ENCODE assay signal across 23 cellular contexts in the genomic region with DNA sequence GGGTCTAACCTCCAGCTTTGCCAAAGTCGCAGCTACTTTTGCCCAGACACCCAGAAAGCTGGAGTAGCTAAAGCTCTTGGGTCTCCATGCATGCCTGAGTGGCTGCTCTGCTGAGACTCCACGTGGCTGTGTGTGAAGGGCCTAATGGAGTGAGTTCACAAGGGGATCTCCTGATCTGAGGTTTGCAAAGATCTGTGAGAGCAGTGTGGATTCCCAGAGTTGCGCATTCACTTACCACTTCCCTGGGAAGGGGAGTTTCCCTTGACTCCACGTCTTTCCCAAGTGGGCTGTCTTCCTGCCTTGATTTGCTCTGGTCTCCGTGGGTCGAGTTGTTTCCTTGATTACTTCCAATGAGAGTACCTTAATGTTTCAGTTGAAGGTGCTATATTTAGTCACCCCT. TPM values are rescaled to one million over a fixed set of nuclear protein-coding genes. Genes with fewer than 3 reads are reported as not detected.
DNase-seq lines count a peak whose midpoint lies in the region; ATAC-seq, FAIRE-seq and TF ChIP-seq lines count a peak whose summit lies in the region.
"Had no signal": no experiment of that assay in that cellular context is flagged by ENCODE, and none has a peak within 500 bp of the region (broad histone marks: within the 10 kb centered on the region; RNA-seq: fewer than 3 reads in every experiment).

No MANE protein-coding gene starts in this region.

- H2BK120ac ChIP-seq in mesenchymal stem cell (ENCODE audit: low read depth, low read length) = no peak overlapping the region

- H2BK5ac ChIP-seq in mesenchymal stem cell (ENCODE audit: low read depth, low read length, poor library complexity, severe bottlenecking) = no peak overlapping the region

- DNase-seq in DND-41 (no peak), GM12878 (ENCODE audit: low read depth, low spot score) (no peak), mesenchymal stem cell (peak; percentile 56), A673 (ENCODE audit: low spot score) (no peak), SKM-1 treated with dmso at 0.1 percent for 144 hours (lab: John Stamatoyannopoulos, UW; ENCODE audit: unreplicated experiment) (no peak)
- DNase-seq: 8988T; Caco-2; CD4-positive, CD25-positive, alpha-beta regulatory T cell; CD8-positive, alpha-beta T cell; DMS153; EL; GDM1; GOT3; H7; HCEC 1CT had no signal

- H2AFZ ChIP-seq in DND-41 (ENCODE audit: low read depth, low read length) (no peak overlapping the region), GM12878 (ENCODE audit: control insufficient read depth, low read depth, low read length) (no peak overlapping the region), mesenchymal stem cell (ENCODE audit: low read depth, low read length) (no peak overlapping the region)

- H4K20me1 ChIP-seq in DND-41 (ENCODE audit: insufficient read depth, low read length) = peaks cover 32% of the 10 kb centered on the region
- no peaks in the 10 kb centered on the region; the same call in 1 of the 2 replicates for H4K20me1 ChIP-seq in GM12878 (ENCODE audit: control insufficient read depth, insufficient read depth)
- H4K20me1 ChIP-seq: BLaER1 had no signal

- no peak for TF ChIP-seq RAD21 in GM12878 (IDR thresholded peaks at IDR 0.05; ENCODE audit: insufficient read depth, low read depth, low read length)

- WGBS in GM12878 (ENCODE audit: insufficient coverage, insufficient replicate concordance, low lambda C conversion rate, missing lambda C conversion rate) = 51% methylated on average over 6 of the region's 6 CpGs
- 71% methylated on average over 6 of the region's 6 CpGs for WGBS in mesenchymal stem cell

- TF ChIP-seq CTCF in DND-41 (IDR thresholded peaks at IDR 0.05; ENCODE audit: borderline replicate concordance, extremely low read depth, low read length, poor library complexity, severe bottlenecking) (no peak), GM12878 (IDR thresholded peaks at IDR 0.05 in 2 of 3, conservative IDR thresholded peaks at IDR 0.05 in 1 of 3; ENCODE audit: control insufficient read depth in 2 of 3, extremely low read depth in 1 of 3, insufficient read depth in 1 of 3, low read depth in 3 of 3, low read length in 3 of 3) (no peak), A673 (conservative IDR thresholded peaks at IDR 0.05; ENCODE audit: low read depth, low read length) (no peak)

- no peaks in the 10 kb centered on the region for H3K9me3 ChIP-seq in DND-41 (ENCODE audit: insufficient read depth, low read length, severe bottlenecking)
- no peaks in the 10 kb centered on the region; the same call in 2 of the 3 replicates for H3K9me3 ChIP-seq in GM12878 (replicated peaks; ENCODE audit: control insufficient read depth, insufficient read depth, low read length)
- no peaks in the 10 kb centered on the region for H3K9me3 ChIP-seq in mesenchymal stem cell (ENCODE audit: control insufficient read depth, low read length)
- H3K9me3 ChIP-seq in A673 (ENCODE audit: low read depth, low read length, poor library complexity, severe bottlenecking) = no peaks in the 10 kb centered on the region
- H3K9me3 ChIP-seq: A549, Caco-2 had no signal

- no peaks in the 10 kb centered on the region for H3K4me1 ChIP-seq in DND-41 (ENCODE audit: insufficient read depth, low read length)
- peaks cover 10% of the 10 kb centered on the region for H3K4me1 ChIP-seq in GM12878 (ENCODE audit: control insufficient read depth, insufficient read depth, low read length)
- H3K4me1 ChIP-seq in mesenchymal stem cell (ENCODE audit: control insufficient read depth, insufficient read depth, low read depth, low read length) = peaks cover 2% of the 10 kb centered on the region
- H3K4me1 ChIP-seq in A673 (ENCODE audit: insufficient read depth, low read length, poor library complexity, severe bottlenecking) = no peaks in the 10 kb centered on the region
- H3K4me1 ChIP-seq: A549, BLaER1 had no signal

- H3K79me2 ChIP-seq in DND-41 (ENCODE audit: insufficient read depth, low read length) (peaks cover 82% of the 10 kb centered on the region), GM12878 (ENCODE audit: control insufficient read depth, insufficient read depth, low read length) (no peaks in the 10 kb centered on the region)

- RAD21 ChIA-PET in GM12878 (lab: Charles Lee; ENCODE audit: unreplicated experiment) = interaction anchor here (0.7 to 1.3 kb wide), 2 partner anchors 209 to 221 kb away, joined by 3 to 4 read pairs; no protein-coding TSS in a partner anchor

- H3K36me3 ChIP-seq in DND-41 (ENCODE audit: insufficient read depth, low read length) (peaks cover 43% of the 10 kb centered on the region), GM12878 (ENCODE audit: control insufficient read depth in 2 of 2, insufficient read depth in 2 of 2, low read length in 1 of 2) (no peaks in the 10 kb centered on the region), mesenchymal stem cell (ENCODE audit: control insufficient read depth in 1 of 2, insufficient read depth in 2 of 2, low read depth in 1 of 2, low read length in 2 of 2) (peaks cover 0 to 9% of the 10 kb centered on the region in 2 experiments), A673 (ENCODE audit: insufficient read depth, low read length, poor library complexity, severe bottlenecking) (no peaks in the 10 kb centered on the region)

- ATAC-seq in DND-41 (ENCODE audit: insufficient read depth, low read depth) = no peak
- ATAC-seq in HG02610 (IDR thresholded peaks at IDR 0.05; ENCODE audit: unreplicated experiment) = peak; percentile 52
- no peak for ATAC-seq in GM12878
- no peak for ATAC-seq in HG03135 (IDR thresholded peaks at IDR 0.05; ENCODE audit: unreplicated experiment)
- ATAC-seq in GM19397 (IDR thresholded peaks at IDR 0.05; ENCODE audit: unreplicated experiment) = no peak
- ATAC-seq: A549; CD8-positive, alpha-beta T cell had no signal

- intact Hi-C loops in GM12878 (cut with micrococcal nuclease; ENCODE audit: unreplicated experiment) (no loop called here), A673 (cut with micrococcal nuclease; ENCODE audit: unreplicated experiment) (no loop called here)

- no peak overlapping the region for H3K23ac ChIP-seq in mesenchymal stem cell (ENCODE audit: low read length in 2 of 2)

- no peak overlapping the region for H2AK5ac ChIP-seq in mesenchymal stem cell (ENCODE audit: low read length, severe bottlenecking)

- BruUV-seq in GM12878 (replicated peaks; lab: Mats Ljungman, UMichigan) (no TSS peak), A673 (replicated peaks; lab: Mats Ljungman, UMichigan) (no TSS peak)

- H3K4me2 ChIP-seq in DND-41 (ENCODE audit: insufficient read depth, low read length) (no peak overlapping the region), GM12878 (ENCODE audit: control insufficient read depth, insufficient read depth) (no peak overlapping the region), mesenchymal stem cell (ENCODE audit: low read length, poor library complexity, severe bottlenecking) (no peak overlapping the region)
- H3K4me2 ChIP-seq: A549, BLaER1 had no signal

- CTCF ChIA-PET in GM12878 (lab: Yijun Ruan, JAX) (interaction anchor here (0.6 to 1.3 kb wide), 3 partner anchors 18 to 92 kb away, joined by 3 to 8 read pairs (median 5); a partner anchor contains a TSS), A673 (lab: Charles Lee) (no interaction called here)

- no peak overlapping the region for H2BK15ac ChIP-seq in mesenchymal stem cell (ENCODE audit: low read depth, poor library complexity, severe bottlenecking)

- H3K4ac ChIP-seq in mesenchymal stem cell (ENCODE audit: low read depth in 1 of 2, low read length in 2 of 2) = no peak overlapping the region

- no peak overlapping the region for H4K8ac ChIP-seq in mesenchymal stem cell (ENCODE audit: low read length)

- POLR2A ChIA-PET in GM12878 (lab: Charles Lee) = interaction anchor here (0.7 kb wide), 1 partner anchor 29 kb away, joined by 4 read pairs; no protein-coding TSS in a partner anchor
- POLR2A ChIA-PET in A673 (lab: Charles Lee; ENCODE audit: low non-redundant PET) = no interaction called here

- H3K4me3 ChIP-seq in DND-41 (ENCODE audit: low read depth in 1 of 2, low read length in 2 of 2) (no peak overlapping the region), GM12878 (no peak overlapping the region), mesenchymal stem cell (ENCODE audit: insufficient read depth in 1 of 2, low read depth in 1 of 2, low read length in 2 of 2) (no peak overlapping the region), A673 (ENCODE audit: low read depth, low read length, poor library complexity, severe bottlenecking) (no peak overlapping the region)
- H3K4me3 ChIP-seq: A549, BLaER1 had no signal

- no peaks in the 10 kb centered on the region for H3K27me3 ChIP-seq in DND-41 (ENCODE audit: insufficient read depth, low read length, poor library complexity)
- no peaks in the 10 kb centered on the region; a peak in 1 of 4 replicates for H3K27me3 ChIP-seq in GM12878 (replicated peaks in 1 of 2; ENCODE audit: control insufficient read depth in 2 of 2, insufficient read depth in 2 of 2, low read length in 1 of 2)
- H3K27me3 ChIP-seq in mesenchymal stem cell (ENCODE audit: control insufficient read depth in 1 of 2, insufficient read depth in 1 of 2, low read length in 2 of 2) = no peaks in the 10 kb centered on the region
- no peaks in the 10 kb centered on the region for H3K27me3 ChIP-seq in A673 (replicated peaks; ENCODE audit: insufficient read depth, low read depth, low read length, poor library complexity)
- H3K27me3 ChIP-seq: BLaER1 had no signal

- H2BK12ac ChIP-seq in mesenchymal stem cell (ENCODE audit: low read length in 2 of 2) = no peak overlapping the region

- H3K27ac ChIP-seq in DND-41 (ENCODE audit: low read length) (peak overlapping the region; percentile 34; the same call in 1 of the 2 replicates), GM12878 (ENCODE audit: control insufficient read depth, insufficient read depth) (no peak overlapping the region), mesenchymal stem cell (ENCODE audit: low read length, poor library complexity, severe bottlenecking) (no peak overlapping the region), A673 (ENCODE audit: low read depth, low read length, poor library complexity, severe bottlenecking) (no peak overlapping the region)
- H3K27ac ChIP-seq: A549, BLaER1, C4-2B had no signal

- SMC1A ChIA-PET in GM12878 (lab: Charles Lee; ENCODE audit: uncharacterized antibody, unreplicated experiment) = interaction anchor here (0.9 to 1.1 kb wide), 2 partner anchors 13 to 19 kb away, joined by 3 to 4 read pairs; no protein-coding TSS in a partner anchor

- H3K9ac ChIP-seq in DND-41 (ENCODE audit: low read depth, low read length) (no peak overlapping the region), GM12878 (ENCODE audit: control insufficient read depth, insufficient read depth, low read length) (no peak overlapping the region), mesenchymal stem cell (ENCODE audit: low read length) (no peak overlapping the region)
- H3K9ac ChIP-seq: BLaER1 had no signal

- no peak overlapping the region for H4K91ac ChIP-seq in mesenchymal stem cell (ENCODE audit: low read length)

- peak overlapping the region in 1 of 2 experiments; percentile 73 for H3K18ac ChIP-seq in mesenchymal stem cell (ENCODE audit: low read depth in 1 of 2, low read length in 2 of 2)

- no peak overlapping the region for H3K14ac ChIP-seq in mesenchymal stem cell (ENCODE audit: low read length in 2 of 2)

- no peak for TF ChIP-seq EP300 in GM12878 (IDR thresholded peaks at IDR 0.05; ENCODE audit: borderline replicate concordance in 1 of 2, control insufficient read depth in 1 of 2, low read depth in 2 of 2, low read length in 2 of 2)

- in situ Hi-C loops in GM12878 (cut with MboI) = no loop called here

- no peak for TF ChIP-seq POLR2A in GM12878 (IDR thresholded peaks at IDR 0.05; ENCODE audit: low read depth, low read length)

- H3K79me1 ChIP-seq in mesenchymal stem cell (replicated peaks; ENCODE audit: low read length, poor library complexity, severe bottlenecking) = peaks cover 30% of the 10 kb centered on the region

- no peak for FAIRE-seq in GM12878 (lab: Jason Lieb, UNC)
- FAIRE-seq: A549, GM12891, GM18507 had no signal

RNA-seq across cellular contexts. Expression of a gene that starts 17.6 kb away (rescaled TPM):
- not detected in 2 replicates for total RNA-seq in GM12878 (2013; cell fraction: nucleolus; rRNA removed)
- total RNA-seq in GM12878 (2014; rRNA removed) = 0.06 and 0.22 TPM in 2 replicates
- total RNA-seq in GM12878 (2014; rRNA removed; fragmentation: Illumina TruSeq; extraction: Trizol) = 0.09 and 0.14 TPM in 2 replicates
- 0.15 and 0.19 TPM in 2 replicates for total RNA-seq in GM12878 (2021)
- polyA plus RNA-seq in GM12878 (2011; ENCODE audit: low read depth) = 0.08 TPM
- polyA plus RNA-seq in GM12878 (2011; rRNA removed) = 0.03 TPM in 1 of 2 replicates, not detected in the other
- 0.03 and 0.12 TPM in 2 replicates for polyA plus RNA-seq in GM12878 (2011; cell fraction: cytosol; rRNA removed)
- 0.07 and 0.19 TPM in 2 replicates for polyA plus RNA-seq in GM12878 (2011; cell fraction: nucleus; rRNA removed)
- polyA plus RNA-seq in GM12878 (2012) = 0.20 and 0.27 TPM in 2 replicates
- 0.03 and 0.06 TPM in 2 replicates for polyA plus RNA-seq in GM12878 (2014; fragmentation: Illumina TruSeq; extraction: Trizol)
- under 1 TPM; 0.04 to 0.08 TPM for polyA plus RNA-seq in GM12878 (2014; fragmentation: Nextera tagmentation; extraction: Ambion mirVana)
- 0.16 and 0.47 TPM in 2 replicates for polyA plus RNA-seq in GM12878 (2014; rRNA removed)
- polyA plus RNA-seq in GM12878 (2016; fragmentation: Nextera tagmentation; extraction: Ambion mirVana) = under 1 TPM in 1 of 2 experiments, not detected in 1; 0.13 TPM
- 0.07 TPM in 1 of 2 replicates, not detected in the other for polyA minus RNA-seq in GM12878 (2011; rRNA and poly(A)+ RNA removed)
- not detected in 2 replicates for polyA minus RNA-seq in GM12878 (2011; cell fraction: cytosol; rRNA and poly(A)+ RNA removed)
- not detected in 2 replicates for polyA minus RNA-seq in GM12878 (2011; cell fraction: nucleus; rRNA and poly(A)+ RNA removed)
- 36.2 TPM for polyA plus RNA-seq in mesenchymal stem cell (2013, experiment 1 of 2)
- 34.9 TPM for polyA plus RNA-seq in mesenchymal stem cell (2013, experiment 2 of 2)
- total RNA-seq in A673 (2021) = not detected in 2 replicates
- total RNA-seq: CD8-positive, alpha-beta T cell had no signal
- polyA plus RNA-seq: A549 had no signal

RNA-seq across cellular contexts. Expression of a gene that starts 32.1 kb away (rescaled TPM):
- 2.9 and 3.3 TPM in 2 replicates for total RNA-seq in GM12878 (2013; cell fraction: nucleolus; rRNA removed)
- total RNA-seq in GM12878 (2014; rRNA removed) (1.0 and 2.0 TPM in 2 replicates), GM12878 (2014; rRNA removed; fragmentation: Illumina TruSeq; extraction: Trizol) (1.5 and 1.7 TPM in 2 replicates), GM12878 (2021) (0.98 and 1.3 TPM in 2 replicates), A673 (2021) (not detected in 2 replicates)
- polyA plus RNA-seq in GM12878 (2011; ENCODE audit: low read depth) = 0.49 TPM
- polyA plus RNA-seq in GM12878 (2011; rRNA removed) (1.5 and 1.9 TPM in 2 replicates), GM12878 (2014; fragmentation: Illumina TruSeq; extraction: Trizol) (0.38 and 0.69 TPM in 2 replicates), GM12878 (2014; fragmentation: Nextera tagmentation; extraction: Ambion mirVana) (under 1 TPM in 1 of 2 experiments, not detected in 1; 0.22 TPM), GM12878 (2014; rRNA removed) (2.1 and 2.2 TPM in 2 replicates), GM12878 (2016; fragmentation: Nextera tagmentation; extraction: Ambion mirVana) (under 1 TPM; 0.66 to 0.88 TPM)
- 0.55 and 0.94 TPM in 2 replicates for polyA plus RNA-seq in GM12878 (2011; cell fraction: cytosol; rRNA removed)
- 3.2 and 3.3 TPM in 2 replicates for polyA plus RNA-seq in GM12878 (2011; cell fraction: nucleus; rRNA removed)
- 0.54 and 0.67 TPM in 2 replicates for polyA plus RNA-seq in GM12878 (2012)
- 1.8 and 2.3 TPM in 2 replicates for polyA minus RNA-seq in GM12878 (2011; rRNA and poly(A)+ RNA removed)
- 0.73 TPM in 1 of 2 replicates, not detected in the other for polyA minus RNA-seq in GM12878 (2011; cell fraction: cytosol; rRNA and poly(A)+ RNA removed)
- polyA minus RNA-seq in GM12878 (2011; cell fraction: nucleus; rRNA and poly(A)+ RNA removed) = 3.9 and 7.8 TPM in 2 replicates
- polyA plus RNA-seq in mesenchymal stem cell (2013, experiment 1 of 2) = 1.4 TPM
- 1.9 TPM for polyA plus RNA-seq in mesenchymal stem cell (2013, experiment 2 of 2)
- total RNA-seq: H7 had no signal
- polyA plus RNA-seq: A549 had no signal

RNA-seq across cellular contexts. Expression of a gene that starts 32.5 kb away (rescaled TPM):
- 4.5 and 7.0 TPM in 2 replicates for total RNA-seq in GM12878 (2013; cell fraction: nucleolus; rRNA removed)
- total RNA-seq in GM12878 (2014; rRNA removed) (29.0 and 34.5 TPM in 2 replicates), GM12878 (2014; rRNA removed; fragmentation: Illumina TruSeq; extraction: Trizol) (5.6 and 6.1 TPM in 2 replicates), GM12878 (2021) (28.0 and 30.6 TPM in 2 replicates), A673 (2021) (not detected in 2 replicates)
- polyA plus RNA-seq in GM12878 (2011; ENCODE audit: low read depth) = 3.2 TPM
- polyA plus RNA-seq in GM12878 (2011; rRNA removed) (5.3 and 6.3 TPM in 2 replicates), GM12878 (2014; fragmentation: Illumina TruSeq; extraction: Trizol) (3.9 and 8.8 TPM in 2 replicates), GM12878 (2014; fragmentation: Nextera tagmentation; extraction: Ambion mirVana) (1 to 10 TPM in 1 of 2 experiments, under 1 TPM in 1; 0.84 to 2.3 TPM), GM12878 (2014; rRNA removed) (40.1 and 48.7 TPM in 2 replicates), GM12878 (2016; fragmentation: Nextera tagmentation; extraction: Ambion mirVana) (10 to 100 TPM; 32.1 to 41.2 TPM)
- 10.1 and 22.5 TPM in 2 replicates for polyA plus RNA-seq in GM12878 (2011; cell fraction: cytosol; rRNA removed)
- 13.3 and 21.0 TPM in 2 replicates for polyA plus RNA-seq in GM12878 (2011; cell fraction: nucleus; rRNA removed)
- polyA plus RNA-seq in GM12878 (2012) = 20.0 and 21.9 TPM in 2 replicates
- polyA minus RNA-seq in GM12878 (2011; rRNA and poly(A)+ RNA removed) = 2.9 and 3.0 TPM in 2 replicates
- 5.7 and 6.1 TPM in 2 replicates for polyA minus RNA-seq in GM12878 (2011; cell fraction: cytosol; rRNA and poly(A)+ RNA removed)
- polyA minus RNA-seq in GM12878 (2011; cell fraction: nucleus; rRNA and poly(A)+ RNA removed) = 4.4 and 11.1 TPM in 2 replicates
- 82.9 TPM for polyA plus RNA-seq in mesenchymal stem cell (2013, experiment 1 of 2)
- polyA plus RNA-seq in mesenchymal stem cell (2013, experiment 2 of 2) = 83.8 TPM
- total RNA-seq: H7 had no signal
- polyA plus RNA-seq: A549 had no signal
